33 cellular contexts compared by ENCODE assay signal in genomic region chr10:123389520-123389919, GRCh38.
"Had no signal": no experiment of that assay in that cellular context is flagged by ENCODE, and none has a peak within 500 bp of the region (broad histone marks: within the 10 kb centered on the region; RNA-seq: fewer than 3 reads in every experiment).

No MANE protein-coding gene starts in this region.

- H3K4me1 Mint-ChIP-seq: activated B cell treated with CpG ODN at 0.5 μM for 24 hours; activated T-helper 17 cell treated with anti-CD3 and anti-CD28 coated beads, Interleukin-2, amount 50 U/mL, for 72 hours; central memory CD8-positive, alpha-beta T cell had no signal

- H3K4me3 ChIP-seq: coronary artery, esophagus muscularis mucosa, gastrocnemius medialis, heart left ventricle had no signal

- H3K27ac Mint-ChIP-seq: activated B cell treated with CpG ODN at 0.5 μM for 24 hours; activated CD8-positive, alpha-beta T cell treated with anti-CD3 and anti-CD28 coated beads for 36 hours; activated naive CD8-positive, alpha-beta T cell; activated T-helper 17 cell treated with anti-CD3 and anti-CD28 coated beads, Interleukin-2, amount 50 U/mL, for 72 hours; dendritic cell treated with granulocyte-macrophage colony-stimulating factor and Interleukin-4, amounts not matched to agents 40 ng/mL and 50 ng/mL, for 4 days; effector memory CD8-positive, alpha-beta T cell; T-helper 2 cell treated with Interferon-gamma antibody and Interleukin-4, amounts not matched to agents 5 μg/mL and 100 μg/mL, for 36 hours had no signal

- H3K4me1 ChIP-seq: esophagus muscularis mucosa, foreskin keratinocyte, gastrocnemius medialis, heart left ventricle had no signal

- H3K36me3 ChIP-seq: brain microvascular endothelial cell, esophagus muscularis mucosa, gastrocnemius medialis, heart left ventricle, WERI-Rb-1 had no signal

- H3K27ac ChIP-seq: brain microvascular endothelial cell, coronary artery, esophagus muscularis mucosa, foreskin keratinocyte, gastrocnemius medialis, heart left ventricle, WERI-Rb-1 had no signal

- H3K4me3 Mint-ChIP-seq: activated B cell treated with CpG ODN at 0.5 μM for 24 hours; activated CD8-positive, alpha-beta T cell treated with anti-CD3 and anti-CD28 coated beads for 36 hours; activated naive CD8-positive, alpha-beta T cell; activated T-cell treated with anti-CD3 and anti-CD28 coated beads, Interleukin-2, amount 50 U/mL, for 4 hours; activated T-helper 17 cell treated with anti-CD3 and anti-CD28 coated beads, Interleukin-2, amount 50 U/mL, for 72 hours; central memory CD8-positive, alpha-beta T cell; dendritic cell treated with granulocyte-macrophage colony-stimulating factor and Interleukin-4, amounts not matched to agents 40 ng/mL and 50 ng/mL, for 4 days; effector memory CD8-positive, alpha-beta T cell; T-helper 2 cell treated with Interferon-gamma antibody and Interleukin-4, amounts not matched to agents 5 μg/mL and 100 μg/mL, for 36 hours had no signal

- H3K9me3 ChIP-seq: gastrocnemius medialis had no signal

- H3K27me3 Mint-ChIP-seq: activated B cell treated with CpG ODN at 0.5 μM for 24 hours; activated CD8-positive, alpha-beta T cell treated with anti-CD3 and anti-CD28 coated beads for 36 hours; activated naive CD8-positive, alpha-beta T cell; activated T-helper 17 cell treated with anti-CD3 and anti-CD28 coated beads, Interleukin-2, amount 50 U/mL, for 72 hours; central memory CD8-positive, alpha-beta T cell; effector memory CD8-positive, alpha-beta T cell had no signal

- FAIRE-seq: astrocyte, bronchial epithelial cell had no signal

- H3K27me3 ChIP-seq: brain microvascular endothelial cell, esophagus muscularis mucosa, foreskin keratinocyte, gastrocnemius medialis, heart left ventricle had no signal

- H3K9me3 Mint-ChIP-seq: central memory CD8-positive, alpha-beta T cell; effector memory CD8-positive, alpha-beta T cell had no signal

- DNase-seq: activated B cell treated with CpG ODN at 0.5 μM for 24 hours; activated CD4-positive, alpha-beta T cell treated with anti-CD3 and anti-CD28 coated beads for 48 hours; activated CD4-positive, alpha-beta T cell treated with anti-CD3 and anti-CD28 coated beads, Interleukin-2, amount 50 U/mL, for 1 hour; activated CD4-positive, alpha-beta T cell treated with anti-CD3 and anti-CD28 coated beads, Interleukin-2, amount 50 U/mL, for 48 hours; activated CD8-positive, alpha-beta memory T cell treated with anti-CD3 and anti-CD28 coated beads for 24 hours; activated CD8-positive, alpha-beta T cell treated with anti-CD3 and anti-CD28 coated beads for 36 hours; activated effector memory CD4-positive, alpha-beta T cell treated with Interleukin-2 at 50 U/mL for 16 hours; activated gamma-delta T cell treated with Interleukin-2 at 50 U/mL for 16 hours; activated naive CD4-positive, alpha-beta T cell treated with anti-CD3 and anti-CD28 coated beads, Interleukin-2, amount 50 U/mL, for 16 hours; activated naive CD4-positive, alpha-beta T cell treated with Interleukin-2 at 50 U/mL for 16 hours; activated T-cell treated with anti-CD3 and anti-CD28 coated beads, Interleukin-2, amount 50 U/mL, for 4 hours; amniotic stem cell; anterior cingulate cortex; brain microvascular endothelial cell; effector CD4-positive, alpha-beta T cell; effector memory CD8-positive, alpha-beta T cell; erythroblast; foreskin keratinocyte; gastrocnemius medialis; glutamatergic neuron; heart left ventricle; T1000; WERI-Rb-1 had no signal

- ATAC-seq: activated CD4-positive, CD25-positive, alpha-beta regulatory T cell treated with anti-CD3 and anti-CD28 coated beads, Interleukin-2, amount 50 U/mL, for 24 hours; activated CD8-positive, alpha-beta T cell treated with anti-CD3 and anti-CD28 coated beads for 36 hours; activated T-cell treated with anti-CD3 and anti-CD28 coated beads, Interleukin-2, amount 50 U/mL, for 4 hours; activated T-helper 17 cell treated with anti-CD3 and anti-CD28 coated beads, Interleukin-2, amount 50 U/mL, for 72 hours; effector memory CD8-positive, alpha-beta T cell; foreskin keratinocyte; gastrocnemius medialis; heart left ventricle had no signal
